Comparison of ENCODE assay signal across 24 cellular contexts in the genomic region with DNA sequence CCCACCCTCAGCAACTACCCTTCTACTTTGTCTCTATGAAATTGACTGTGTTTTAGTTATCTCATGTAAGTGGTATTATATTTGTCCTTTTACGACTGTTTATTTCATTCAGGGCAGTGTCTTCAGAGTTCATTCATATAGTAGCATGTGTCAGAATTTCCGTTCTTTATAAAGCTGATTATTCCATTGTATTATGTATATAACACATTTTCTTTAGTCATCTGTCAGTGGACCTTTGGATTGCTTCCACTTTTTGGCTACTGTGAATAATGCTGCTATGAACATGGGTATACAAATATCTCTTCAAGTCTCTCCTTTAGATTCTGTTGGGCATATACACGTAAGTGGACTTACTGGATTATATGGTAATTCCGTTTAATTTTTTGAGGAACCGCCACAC.
"Had no signal": no experiment of that assay in that cellular context is flagged by ENCODE, and none has a peak within 500 bp of the region (broad histone marks: within the 10 kb centered on the region; RNA-seq: fewer than 3 reads in every experiment).

No MANE protein-coding gene starts in this region.

- H3K27me3 Mint-ChIP-seq: activated B cell treated with CpG ODN at 0.5 μM for 24 hours; activated CD4-positive, alpha-beta T cell treated with anti-CD3 and anti-CD28 coated beads, Interleukin-2, amount 10 ng/mL, durations not matched to agents 24 days and 14 days; activated CD8-positive, alpha-beta memory T cell treated with anti-CD3 and anti-CD28 coated beads, Interleukin-2, amount 10 ng/mL, durations not matched to agents 7 days and 5 days; activated naive CD4-positive, alpha-beta T cell treated with anti-CD3 and anti-CD28 coated beads, Interleukin-2, amount 10 ng/mL, durations not matched to agents 7 days and 5 days; activated naive CD8-positive, alpha-beta T cell treated with anti-CD3 and anti-CD28 coated beads for 36 hours; activated T-helper 17 cell treated with anti-CD3 and anti-CD28 coated beads, Interleukin-2, amount 50 U/mL, for 72 hours; T-helper 17 cell had no signal

- H3K4me3 Mint-ChIP-seq: activated B cell treated with CpG ODN at 0.5 μM for 24 hours; activated CD4-positive, alpha-beta T cell treated with anti-CD3 and anti-CD28 coated beads, Interleukin-2, amount 10 ng/mL, durations not matched to agents 24 days and 14 days; activated CD8-positive, alpha-beta memory T cell treated with anti-CD3 and anti-CD28 coated beads, Interleukin-2, amount 10 ng/mL, durations not matched to agents 7 days and 5 days; activated naive CD4-positive, alpha-beta T cell treated with anti-CD3 and anti-CD28 coated beads, Interleukin-2, amount 10 ng/mL, durations not matched to agents 7 days and 5 days; activated naive CD8-positive, alpha-beta T cell treated with anti-CD3 and anti-CD28 coated beads for 36 hours; activated T-cell treated with anti-CD3 and anti-CD28 coated beads, Interleukin-2, amount 50 U/mL, for 4 hours; activated T-helper 17 cell treated with anti-CD3 and anti-CD28 coated beads, Interleukin-2, amount 50 U/mL, for 72 hours; T-helper 17 cell had no signal

- H3K4me1 Mint-ChIP-seq: activated B cell treated with CpG ODN at 0.5 μM for 24 hours; activated naive CD4-positive, alpha-beta T cell treated with anti-CD3 and anti-CD28 coated beads, Interleukin-2, amount 10 ng/mL, durations not matched to agents 7 days and 5 days had no signal

- H3K9me3 Mint-ChIP-seq: activated B cell treated with CpG ODN at 0.5 μM for 24 hours; activated CD4-positive, alpha-beta T cell treated with anti-CD3 and anti-CD28 coated beads, Interleukin-2, amount 10 ng/mL, durations not matched to agents 24 days and 14 days; activated naive CD4-positive, alpha-beta T cell treated with anti-CD3 and anti-CD28 coated beads, Interleukin-2, amount 10 ng/mL, durations not matched to agents 7 days and 5 days; activated naive CD8-positive, alpha-beta T cell treated with anti-CD3 and anti-CD28 coated beads for 36 hours; activated T-cell treated with anti-CD3 and anti-CD28 coated beads, Interleukin-2, amount 50 U/mL, for 4 hours; activated T-helper 17 cell treated with anti-CD3 and anti-CD28 coated beads, Interleukin-2, amount 50 U/mL, for 72 hours had no signal

- H3K4me3 ChIP-seq: K562 had no signal

- ATAC-seq: activated CD8-positive, alpha-beta memory T cell treated with anti-CD3 and anti-CD28 coated beads, Interleukin-2, amount 10 ng/mL, durations not matched to agents 7 days and 5 days; activated T-cell treated with anti-CD3 and anti-CD28 coated beads, Interleukin-2, amount 50 U/mL, for 4 hours; activated T-helper 17 cell treated with anti-CD3 and anti-CD28 coated beads, Interleukin-2, amount 50 U/mL, for 72 hours; K562; T-helper 17 cell had no signal

- H3K27ac Mint-ChIP-seq: activated B cell treated with CpG ODN at 0.5 μM for 24 hours; activated CD4-positive, alpha-beta T cell treated with anti-CD3 and anti-CD28 coated beads, Interleukin-2, amount 10 ng/mL, durations not matched to agents 24 days and 14 days; activated CD8-positive, alpha-beta memory T cell treated with anti-CD3 and anti-CD28 coated beads, Interleukin-2, amount 10 ng/mL, durations not matched to agents 7 days and 5 days; activated naive CD4-positive, alpha-beta T cell treated with anti-CD3 and anti-CD28 coated beads, Interleukin-2, amount 10 ng/mL, durations not matched to agents 7 days and 5 days; activated naive CD8-positive, alpha-beta T cell treated with anti-CD3 and anti-CD28 coated beads for 36 hours; activated T-helper 17 cell treated with anti-CD3 and anti-CD28 coated beads, Interleukin-2, amount 50 U/mL, for 72 hours; T-helper 17 cell had no signal

- DNase-seq: activated B cell treated with CpG ODN at 0.5 μM for 24 hours; activated CD4-positive, alpha-beta T cell treated with anti-CD3 and anti-CD28 coated beads for 1 hour; activated CD4-positive, alpha-beta T cell treated with anti-CD3 and anti-CD28 coated beads, Interleukin-2, amount 10 ng/mL, durations not matched to agents 24 days and 14 days; activated CD4-positive, alpha-beta T cell treated with anti-CD3 and anti-CD28 coated beads, Interleukin-2, amount 50 U/mL, for 48 hours; activated CD8-positive, alpha-beta memory T cell treated with anti-CD3 and anti-CD28 coated beads, Interleukin-2, amount 10 ng/mL, durations not matched to agents 7 days and 5 days; activated gamma-delta T cell treated with Interleukin-2 at 50 U/mL for 16 hours; activated naive CD4-positive, alpha-beta T cell treated with anti-CD3 and anti-CD28 coated beads, Interleukin-2, amount 10 ng/mL, durations not matched to agents 7 days and 5 days; activated naive CD8-positive, alpha-beta T cell treated with anti-CD3 and anti-CD28 coated beads for 36 hours; activated T-cell treated with anti-CD3 and anti-CD28 coated beads, Interleukin-2, amount 50 U/mL, for 4 hours; anterior cingulate cortex; central memory CD4-positive, alpha-beta T cell; Karpas-422; MM.1S; NCI-H1105 treated with DMSO at 0.1 percent for 48 hours; NCI-H1436 treated with DMSO at 0.1 percent for 48 hours; NCI-H187; NCI-H2081; NCI-H446; NCI-H524; SHP77 treated with DMSO at 0.1 percent for 48 hours; T-helper 17 cell; T-helper 9 cell had no signal
